Comparison of ENCODE assay signal across 8 cellular contexts in the genomic region with DNA sequence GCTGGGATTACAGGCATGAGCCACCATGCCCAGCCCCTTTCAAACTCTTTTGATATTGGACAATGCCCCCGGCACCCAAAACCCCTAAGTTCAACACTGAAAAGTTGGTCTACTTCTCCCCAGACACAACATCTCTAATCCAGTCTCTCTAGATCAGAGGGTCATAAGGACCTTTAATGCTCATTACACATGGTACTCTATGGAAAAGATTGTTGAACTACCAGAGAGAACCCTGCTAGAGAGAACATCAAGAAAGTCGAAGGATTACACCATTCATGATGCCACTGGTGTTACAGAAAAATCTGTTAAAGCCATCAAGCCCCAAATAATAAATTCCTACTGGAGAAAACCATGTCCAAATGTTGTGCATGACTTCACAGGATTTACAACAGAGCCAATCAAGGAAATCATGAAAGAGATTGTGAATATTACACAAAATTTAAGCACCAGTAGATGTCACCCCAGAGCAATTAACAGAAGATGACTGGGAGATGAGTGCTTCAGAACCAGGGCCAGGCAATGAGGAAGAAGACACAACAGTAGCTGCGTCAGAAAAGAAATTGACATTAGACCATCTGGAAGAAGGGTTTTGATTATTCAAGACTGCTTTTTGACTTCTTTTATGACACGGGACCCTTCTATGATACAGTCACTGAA. TPM values are rescaled to one million over a fixed set of nuclear protein-coding genes. Genes with fewer than 3 reads are reported as not detected.
DNase-seq lines count a peak whose midpoint lies in the region; ATAC-seq and TF ChIP-seq lines count a peak whose summit lies in the region.

No MANE protein-coding gene starts in this region.

- intact Hi-C loops in adrenal gland (cut with DNase I) (loop anchor here in 1 of 2 donors (10.0 kb wide), 1 partner anchor 283 kb away; no protein-coding TSS in a partner anchor), right cardiac atrium (cut with DNase I) (loop anchor here (5.0 to 10.0 kb wide), 2 partner anchors 283 to 286 kb away; no protein-coding TSS in a partner anchor)

- H2AFZ ChIP-seq in smooth muscle cell (ENCODE audit: low read depth), result peak overlapping the region; percentile 1

- no peaks in the 10 kb centered on the region for H3F3A ChIP-seq in smooth muscle cell (ENCODE audit: low read depth)

- peak; percentile 68 for ATAC-seq in HG02981 (IDR thresholded peaks at IDR 0.05; ENCODE audit: unreplicated experiment)
- ATAC-seq in right cardiac atrium, result peak; percentile 84 to 86
- ATAC-seq in HG03439 (IDR thresholded peaks at IDR 0.05; ENCODE audit: unreplicated experiment), result no peak

- WGBS in adrenal gland, 4 donors, result 32 to 35% (median 32%) methylated on average over 4 of the region's 4 CpGs
- WGBS in right cardiac atrium, result 34% methylated on average over 4 of the region's 4 CpGs
- WGBS in smooth muscle cell (ENCODE audit: low lambda C conversion rate), result 45% methylated on average over 4 of the region's 4 CpGs

- H3K4me1 ChIP-seq in adrenal gland (replicated peaks in 1 of 2) (no peaks in the 10 kb centered on the region), right cardiac atrium (ENCODE audit: control insufficient read depth, insufficient read depth, low read length) (no peaks in the 10 kb centered on the region), smooth muscle cell (ENCODE audit: low read depth) (no peaks in the 10 kb centered on the region)

- H3K9me3 ChIP-seq in adrenal gland (replicated peaks in 1 of 3) (no peaks in the 10 kb centered on the region), right cardiac atrium (ENCODE audit: control insufficient read depth, low read length) (no peaks in the 10 kb centered on the region), smooth muscle cell (replicated peaks; ENCODE audit: low read depth) (no peaks in the 10 kb centered on the region)

- POLR2A ChIA-PET in GM10248 (lab: Yijun Ruan, JAX), result no interaction called here

- no peak overlapping the region for H3K4me2 ChIP-seq in smooth muscle cell

- DNase-seq in AG08396 (ENCODE audit: low spot score) (peak; percentile 62), GM10248 (ENCODE audit: extremely low spot score) (peak; percentile 56), NCI-H526 (lab: John Stamatoyannopoulos, UW) (peak; percentile 17 to 62), adrenal gland (peak; percentile 27 to 57 (median 38)), right cardiac atrium (no peak), smooth muscle cell (lab: John Stamatoyannopoulos, UW; ENCODE audit: unreplicated experiment) (no peak)

- peak; percentile 45 for TF ChIP-seq CTCF in GM10248 (IDR thresholded peaks at IDR 0.05; ENCODE audit: control extremely low read depth, extremely low read depth, low read depth, missing control alignments)
- TF ChIP-seq CTCF in adrenal gland (IDR thresholded peaks at IDR 0.05), result peak; percentile 37 to 74 (median 62)
- TF ChIP-seq CTCF in smooth muscle cell (IDR thresholded peaks at IDR 0.05; ENCODE audit: borderline replicate concordance, insufficient read depth, poor library complexity, severe bottlenecking), result peak; percentile 37

- H3K9ac ChIP-seq in smooth muscle cell (ENCODE audit: low read depth), result no peak overlapping the region

- H3K4me3 ChIP-seq in adrenal gland, result no peak overlapping the region
- no peak overlapping the region for H3K4me3 ChIP-seq in right cardiac atrium (ENCODE audit: low read length)
- H3K4me3 ChIP-seq in smooth muscle cell, result no peak overlapping the region

- CTCF ChIA-PET in GM10248 (lab: Yijun Ruan, JAX), result interaction anchor here (0.7 to 5.1 kb wide), 35 partner anchors 8 to 311 kb away, joined by 3 to 38 read pairs (median 5); a partner anchor contains a TSS

- H3K79me2 ChIP-seq in smooth muscle cell (ENCODE audit: low read depth), result no peaks in the 10 kb centered on the region

- H3K27ac ChIP-seq in adrenal gland (no peak overlapping the region), right cardiac atrium (ENCODE audit: low read length) (no peak overlapping the region), smooth muscle cell (ENCODE audit: low read depth) (no peak overlapping the region)

- no peak for TF ChIP-seq POLR2A in adrenal gland (IDR thresholded peaks at IDR 0.05)

- H3K36me3 ChIP-seq in adrenal gland (replicated peaks in 1 of 2) (no peaks in the 10 kb centered on the region), smooth muscle cell (ENCODE audit: low read depth) (no peaks in the 10 kb centered on the region)

- H4K20me1 ChIP-seq in smooth muscle cell (ENCODE audit: low read depth), result no peaks in the 10 kb centered on the region

- H3K27me3 ChIP-seq in adrenal gland, result no peaks in the 10 kb centered on the region
- H3K27me3 ChIP-seq in right cardiac atrium (ENCODE audit: control insufficient read depth, insufficient read depth), result no peaks in the 10 kb centered on the region
- H3K27me3 ChIP-seq in smooth muscle cell (ENCODE audit: low read depth), result no peaks in the 10 kb centered on the region

RNA-seq across cellular contexts. Expression of a gene that starts 28.3 kb away (rescaled TPM):
- total RNA-seq in adrenal gland, result under 1 TPM in 2 of 8 donors, not detected in 6; 0.14 to 0.20 TPM
- polyA plus RNA-seq in adrenal gland, result under 1 TPM in 2 of 3 donors, not detected in 1; 0.08 to 0.10 TPM
- 1 to 10 TPM in 1 of 4 donors, under 1 TPM in 3; 0.23 to 1.0 (median 0.49) TPM for total RNA-seq in right cardiac atrium
- polyA plus RNA-seq in right cardiac atrium, result 0.16 TPM
- 3.5 and 6.9 TPM in 2 replicates for total RNA-seq in smooth muscle cell
- polyA plus RNA-seq in smooth muscle cell, result 0.37 and 2.7 TPM in 2 replicates

Comparison
In these comparisons a context has a peak if more than half of its experiments do, and no peak if none do; other contexts are left out.
1. DNase-seq: peak in AG08396 (single experiment), GM10248 (single experiment), NCI-H526 (2 of 2) and adrenal gland (7 of 7); none in right cardiac atrium (0 of 3) and smooth muscle cell (single experiment).
2. Peak in every context shown above with its lines, with median percentiles within 50 percentile points of each other: CTCF ChIP-seq.